9 cellular contexts compared by ENCODE assay signal in the genomic region with DNA sequence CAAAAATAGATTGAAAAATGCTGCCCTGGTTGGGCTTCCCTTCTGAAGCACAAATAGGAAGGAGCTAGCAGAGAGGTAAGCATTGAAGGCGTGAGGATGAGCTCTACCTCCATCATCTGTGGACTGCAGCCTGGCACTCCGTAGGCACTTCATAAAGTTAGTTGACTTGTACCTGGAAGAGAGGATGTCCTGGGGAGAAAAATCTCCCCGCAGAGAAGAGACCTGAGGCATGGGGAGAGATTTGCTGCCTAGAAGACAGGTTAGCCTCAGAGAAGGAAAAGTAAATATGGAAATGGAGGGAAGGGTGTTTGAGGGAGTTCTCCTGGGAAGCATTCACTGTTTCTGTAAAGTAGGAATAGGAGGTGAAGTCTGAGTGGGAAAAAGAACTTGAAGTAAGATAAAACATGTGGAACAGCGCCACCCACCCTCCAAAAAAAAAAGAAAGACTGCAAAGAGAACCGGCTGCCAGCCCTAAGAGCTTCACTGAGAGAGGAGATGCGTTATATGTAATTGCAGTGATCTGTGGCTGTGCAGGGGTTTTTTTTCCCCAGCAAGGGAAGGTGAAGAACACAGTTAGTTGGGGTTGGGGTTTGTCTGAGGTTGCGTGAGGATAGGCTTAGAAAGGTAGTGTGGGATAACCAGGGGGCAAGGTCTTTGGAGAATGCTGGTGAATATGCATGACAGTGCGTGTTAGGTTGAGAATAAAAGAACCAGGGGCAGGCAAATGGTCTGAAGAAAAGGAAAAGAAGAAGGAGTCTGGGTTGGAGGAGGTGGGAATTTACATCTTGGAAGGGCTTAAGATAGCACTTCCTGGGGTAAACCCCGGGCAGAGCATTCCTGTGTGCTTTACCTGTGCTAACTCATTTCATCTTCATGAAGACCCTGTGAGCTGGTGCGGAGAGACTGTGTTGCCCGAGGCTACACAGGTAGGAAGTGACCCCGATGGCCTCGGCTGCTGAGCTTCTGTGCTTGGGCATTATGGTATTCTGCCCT. TPM values are rescaled to one million over a fixed set of nuclear protein-coding genes. Genes with fewer than 3 reads are reported as not detected.
DNase-seq lines count a peak whose midpoint lies in the region; ATAC-seq and TF ChIP-seq lines count a peak whose summit lies in the region.
"Had no signal": no experiment of that assay in that cellular context is flagged by ENCODE, and none has a peak within 500 bp of the region (broad histone marks: within the 10 kb centered on the region; RNA-seq: fewer than 3 reads in every experiment).

No MANE protein-coding gene starts in this region.

- CTCF ChIA-PET in CD8-positive, alpha-beta T cell (lab: Charles Lee), result interaction anchor here (0.6 to 4.5 kb wide), 13 partner anchors 8 to 613 kb away, joined by 3 to 17 read pairs (median 4); partner anchors contain the start of genes ADSL and TNRC6B
- CTCF ChIA-PET in GM10248 (lab: Yijun Ruan, JAX), result interaction anchor here (1.0 to 5.3 kb wide), 3 partner anchors 13 to 22 kb away, joined by 4 to 16 read pairs (median 5); partner anchors contain the start of gene TNRC6B

- POLR2A ChIA-PET in CD8-positive, alpha-beta T cell (lab: Charles Lee), result interaction anchor here (0.6 to 2.0 kb wide), 5 partner anchors 9 to 75 kb away, joined by 3 to 8 read pairs (median 3); partner anchors contain the start of gene TNRC6B
- POLR2A ChIA-PET in GM10248 (lab: Yijun Ruan, JAX), result interaction anchor here (0.6 kb wide), 1 partner anchor 16 kb away, joined by 3 read pairs; the partner anchor contains the start of gene TNRC6B

- no peaks in the 10 kb centered on the region for H3K27me3 Mint-ChIP-seq in CD8-positive, alpha-beta T cell (ENCODE audit: low read depth)
- no peaks in the 10 kb centered on the region for H3K27me3 Mint-ChIP-seq in naive B cell

- no peak overlapping the region for H3K4me3 ChIP-seq in CD8-positive, alpha-beta T cell (ENCODE audit: low read depth, low read length)
- H3K4me3 ChIP-seq in LNCaP clone FGC (ENCODE audit: low read depth, low read length), result no peak overlapping the region

- H3K36me3 ChIP-seq in CD8-positive, alpha-beta T cell (ENCODE audit: insufficient read depth, low read length), result no peaks in the 10 kb centered on the region

- H3K27me3 ChIP-seq in CD8-positive, alpha-beta T cell (ENCODE audit: insufficient read depth, low read length), result no peaks in the 10 kb centered on the region

- peaks cover 82% of the 10 kb centered on the region for H3K4me1 Mint-ChIP-seq in CD8-positive, alpha-beta T cell (ENCODE audit: low read depth)
- H3K4me1 Mint-ChIP-seq in naive B cell, result peaks cover 49 to 82% (median 67%) of the 10 kb centered on the region in 3 donors

- no peak overlapping the region for H3K27ac ChIP-seq in CD8-positive, alpha-beta T cell (ENCODE audit: low read depth, low read length)

- H3K27ac Mint-ChIP-seq in CD8-positive, alpha-beta T cell, result peak overlapping the region; percentile 82
- peak overlapping the region in 5 of 6 donors; percentile 38 to 91 (median 65) for H3K27ac Mint-ChIP-seq in naive B cell

- no peak for DNase-seq in CD8-positive, alpha-beta T cell
- DNase-seq in LNCaP clone FGC (ENCODE audit: low read depth), result no peak
- DNase-seq in cerebellar cortex (ENCODE audit: low spot score), result peak; percentile 76
- no peak for DNase-seq in naive B cell
- no peak for DNase-seq in GM10248 (ENCODE audit: extremely low spot score)
- no peak for DNase-seq in activated T-cell treated with anti-CD3 and anti-CD28 coated beads, Interleukin-2, amount 50 U/mL, for 48 hours
- DNase-seq: cerebellar nuclear complex had no signal

- H3K9me3 ChIP-seq in CD8-positive, alpha-beta T cell (ENCODE audit: low read length), result no peaks in the 10 kb centered on the region

- peaks cover 50% of the 10 kb centered on the region for H3K4me1 ChIP-seq in CD8-positive, alpha-beta T cell (ENCODE audit: insufficient read depth, low read length)

- peak; percentile 61 for ATAC-seq in CD8-positive, alpha-beta T cell
- ATAC-seq in naive B cell (ENCODE audit: low read depth in 2 of 2), result no peak
- no peak for ATAC-seq in HG02610 (IDR thresholded peaks at IDR 0.05; ENCODE audit: unreplicated experiment)
- ATAC-seq in HG02642 (IDR thresholded peaks at IDR 0.05; ENCODE audit: poor library complexity, unreplicated experiment), result no peak

- H3K9me3 Mint-ChIP-seq in CD8-positive, alpha-beta T cell, result no peaks in the 10 kb centered on the region
- no peaks in the 10 kb centered on the region for H3K9me3 Mint-ChIP-seq in naive B cell

- peak; percentile 45 for TF ChIP-seq CTCF in CD8-positive, alpha-beta T cell (IDR thresholded peaks at IDR 0.05)
- TF ChIP-seq CTCF in LNCaP clone FGC (IDR thresholded peaks at IDR 0.05; ENCODE audit: control insufficient read depth, extremely low read depth, insufficient read depth) (peak; percentile 25; the same call in 1 of the 2 replicates), GM10248 (IDR thresholded peaks at IDR 0.05; ENCODE audit: control extremely low read depth, extremely low read depth, low read depth, missing control alignments) (no peak)

- H3K4me3 Mint-ChIP-seq in CD8-positive, alpha-beta T cell, result peak overlapping the region; percentile 32
- H3K4me3 Mint-ChIP-seq in naive B cell, result peak overlapping the region in 1 of 8 donors; percentile 3

- H3K36me3 Mint-ChIP-seq in CD8-positive, alpha-beta T cell, result peaks cover 35% of the 10 kb centered on the region
- peaks cover 7 to 16% of the 10 kb centered on the region in 2 donors for H3K36me3 Mint-ChIP-seq in naive B cell

- intact Hi-C loops in CD8-positive, alpha-beta T cell (cut with DNase I, micrococcal nuclease), result loop anchor here (5.0 kb wide), 2 partner anchors 34 to 146 kb away; no protein-coding TSS in a partner anchor

RNA-seq across cellular contexts. Expression of gene TNRC6B, which starts 16.0 kb away (rescaled TPM):
- 100 to 1,000 TPM in 1 of 2 experiments, 10 to 100 TPM in 1; 85.3 to 106 TPM for total RNA-seq in CD8-positive, alpha-beta T cell
- polyA plus RNA-seq in naive B cell (ENCODE audit: low read depth in 6 of 6), result 100 to 1,000 TPM in 4 of 6 donors, 10 to 100 TPM in 2; 37.3 to 171 (median 109) TPM
